ENCODE assay signal across 10 cellular contexts in genomic region chr16:392450-393027, GRCh38. TPM values are rescaled to one million over a fixed set of nuclear protein-coding genes. Genes with fewer than 3 reads are reported as not detected.
DNase-seq lines count a peak whose midpoint lies in the region; ATAC-seq, FAIRE-seq and TF ChIP-seq lines count a peak whose summit lies in the region.
"Had no signal": no experiment of that assay in that cellular context is flagged by ENCODE, and none has a peak within 500 bp of the region (broad histone marks: within the 10 kb centered on the region; RNA-seq: fewer than 3 reads in every experiment).

No MANE protein-coding gene starts in this region.

- DNase-seq in activated naive CD4-positive, alpha-beta T cell treated with anti-CD3 and anti-CD28 coated beads, Interleukin-2, amount 50 U/mL, for 16 hours, result no peak
- DNase-seq in bronchial epithelial cell (ENCODE audit: low read depth) (no peak), AML-193 (lab: John Stamatoyannopoulos, UW) (no peak)
- peak; percentile 36 to 37 for DNase-seq in stimulated activated naive CD8-positive, alpha-beta T cell treated with anti-CD3 and anti-CD28 coated beads, Interleukin-15, amount 100 ng/mL, for 72 hours
- no peak for DNase-seq in stimulated activated CD4-positive, alpha-beta T cell treated with anti-CD3 and anti-CD28 coated beads, Interleukin-4, amount 100 ng/mL, for 4 hours

- 0 out of 2 replicates have a peak, but pooled peaks cover 9% of the 10 kb centered on the region for H3F3A ChIP-seq in OCI-LY1 (ENCODE audit: insufficient read depth, low read length)

- H3K36me3 ChIP-seq in OCI-LY1 (ENCODE audit: insufficient read depth, low read length) (no peaks in the 10 kb centered on the region), bronchial epithelial cell (ENCODE audit: control insufficient read depth, insufficient read depth, low read length) (no peaks in the 10 kb centered on the region)
- H3K36me3 ChIP-seq: cardiac muscle cell, ovary had no signal

- no peaks in the 10 kb centered on the region for H3K9me2 ChIP-seq in OCI-LY1 (ENCODE audit: low read depth, low read length)

- TF ChIP-seq CTCF in OCI-LY1 (IDR thresholded peaks at IDR 0.05; ENCODE audit: low read length) (peak; percentile 32; the same call in 1 of the 2 replicates), bronchial epithelial cell (IDR thresholded peaks at IDR 0.05; ENCODE audit: insufficient read depth, low read length, severe bottlenecking) (no peak)

- peaks cover 17% of the 10 kb centered on the region for H3K4me1 Mint-ChIP-seq in activated naive CD4-positive, alpha-beta T cell treated with anti-CD3 and anti-CD28 coated beads, Interleukin-2, amount 50 U/mL, for 24 hours
- peaks cover 24% of the 10 kb centered on the region for H3K4me1 Mint-ChIP-seq in stimulated activated naive CD8-positive, alpha-beta T cell treated with anti-CD3 and anti-CD28 coated beads, Interleukin-15, amount 100 ng/mL, for 72 hours

- H3K9me3 Mint-ChIP-seq in activated naive CD4-positive, alpha-beta T cell treated with anti-CD3 and anti-CD28 coated beads, Interleukin-2, amount 50 U/mL, for 24 hours, result no peaks in the 10 kb centered on the region
- no peaks in the 10 kb centered on the region for H3K9me3 Mint-ChIP-seq in stimulated activated naive CD8-positive, alpha-beta T cell treated with anti-CD3 and anti-CD28 coated beads, Interleukin-15, amount 100 ng/mL, for 72 hours

- H3K27ac Mint-ChIP-seq in activated naive CD4-positive, alpha-beta T cell treated with anti-CD3 and anti-CD28 coated beads, Interleukin-2, amount 50 U/mL, for 24 hours, result peak overlapping the region; percentile 35
- H3K27ac Mint-ChIP-seq in stimulated activated naive CD8-positive, alpha-beta T cell treated with anti-CD3 and anti-CD28 coated beads, Interleukin-15, amount 100 ng/mL, for 72 hours, result peak overlapping the region in 1 of 2 donors; percentile 78

- H3K27me3 ChIP-seq in OCI-LY1 (ENCODE audit: insufficient read depth, low read length) (no peaks in the 10 kb centered on the region), bronchial epithelial cell (ENCODE audit: control insufficient read depth, insufficient read depth, low read length) (no peaks in the 10 kb centered on the region)
- H3K27me3 ChIP-seq: cardiac muscle cell, ovary had no signal

- H3K9ac ChIP-seq in OCI-LY1 (ENCODE audit: low read length), result no peak overlapping the region

- no peak overlapping the region for H2AFZ ChIP-seq in OCI-LY1 (ENCODE audit: low read length)

- H3K79me2 ChIP-seq in OCI-LY1 (ENCODE audit: insufficient read depth, low read length), result no peaks in the 10 kb centered on the region

- no peaks in the 10 kb centered on the region for H3K27me3 Mint-ChIP-seq in activated naive CD4-positive, alpha-beta T cell treated with anti-CD3 and anti-CD28 coated beads, Interleukin-2, amount 50 U/mL, for 24 hours
- peaks cover 11% of the 10 kb centered on the region for H3K27me3 Mint-ChIP-seq in stimulated activated naive CD8-positive, alpha-beta T cell treated with anti-CD3 and anti-CD28 coated beads, Interleukin-15, amount 100 ng/mL, for 72 hours

- no peaks in the 10 kb centered on the region for H4K20me1 ChIP-seq in OCI-LY1 (ENCODE audit: insufficient read depth, low read length)

- no peaks in the 10 kb centered on the region for H3K9me3 ChIP-seq in OCI-LY1 (ENCODE audit: low read length)
- H3K9me3 ChIP-seq: ovary had no signal

- H3K36me3 Mint-ChIP-seq in activated naive CD4-positive, alpha-beta T cell treated with anti-CD3 and anti-CD28 coated beads, Interleukin-2, amount 50 U/mL, for 24 hours, result peaks cover 3% of the 10 kb centered on the region

- FAIRE-seq in bronchial epithelial cell (lab: Jason Lieb, UNC), result peak; percentile 13

- no peak overlapping the region for H3K4me3 Mint-ChIP-seq in activated naive CD4-positive, alpha-beta T cell treated with anti-CD3 and anti-CD28 coated beads, Interleukin-2, amount 50 U/mL, for 24 hours
- no peak overlapping the region for H3K4me3 Mint-ChIP-seq in stimulated activated naive CD8-positive, alpha-beta T cell treated with anti-CD3 and anti-CD28 coated beads, Interleukin-15, amount 100 ng/mL, for 72 hours

- no peak overlapping the region for H3K4me2 ChIP-seq in OCI-LY1 (ENCODE audit: low read length)

- no peak overlapping the region for H3K4me3 ChIP-seq in OCI-LY1 (ENCODE audit: low read depth, low read length, poor library complexity, severe bottlenecking)
- no peak overlapping the region for H3K4me3 ChIP-seq in bronchial epithelial cell (ENCODE audit: low read depth, low read length)
- H3K4me3 ChIP-seq: cardiac muscle cell, ovary had no signal

- H3K4me1 ChIP-seq in OCI-LY1 (ENCODE audit: insufficient read depth, low read length, severe bottlenecking), result no peaks in the 10 kb centered on the region

- H3K27ac ChIP-seq in OCI-LY1 (ENCODE audit: low read depth, low read length, poor library complexity, severe bottlenecking), result no peak overlapping the region
- H3K27ac ChIP-seq: cardiac muscle cell, ovary had no signal

- ATAC-seq in stimulated activated naive CD8-positive, alpha-beta T cell treated with anti-CD3 and anti-CD28 coated beads, Interleukin-15, amount 100 ng/mL, for 72 hours, result peak; percentile 9
- no peak for ATAC-seq in GM21423 (IDR thresholded peaks at IDR 0.05; ENCODE audit: unreplicated experiment)

RNA-seq across cellular contexts. Expression of gene NME4, which starts 4.5 kb away (rescaled TPM):
- 35.3 and 64.0 TPM in 2 replicates for total RNA-seq in bronchial epithelial cell

RNA-seq across cellular contexts. Expression of gene DECR2, which starts 9.1 kb away (rescaled TPM):
- total RNA-seq in bronchial epithelial cell, result 3.7 and 7.6 TPM in 2 replicates

RNA-seq across cellular contexts. Expression of gene PGAP6, which starts 10.8 kb away (rescaled TPM):
- 44.2 and 46.3 TPM in 2 replicates for total RNA-seq in bronchial epithelial cell

RNA-seq across cellular contexts. Expression of gene MRPL28, which starts 22.2 kb away (rescaled TPM):
- total RNA-seq in bronchial epithelial cell, result 104 and 113 TPM in 2 replicates

RNA-seq across cellular contexts. Expression of gene RAB11FIP3, which starts 32.9 kb away (rescaled TPM):
- 9.6 and 10.5 TPM in 2 replicates for total RNA-seq in bronchial epithelial cell

Comparison
In these comparisons a context has a peak if more than half of its experiments do, and no peak if none do; other contexts are left out.
1. DNase-seq: peak in stimulated activated naive CD8-positive, alpha-beta T cell treated with anti-CD3 and anti-CD28 coated beads, Interleukin-15, amount 100 ng/mL, for 72 hours (2 of 2); none in activated naive CD4-positive, alpha-beta T cell treated with anti-CD3 and anti-CD28 coated beads, Interleukin-2, amount 50 U/mL, for 16 hours (single experiment), bronchial epithelial cell (single experiment), stimulated activated CD4-positive, alpha-beta T cell treated with anti-CD3 and anti-CD28 coated beads, Interleukin-4, amount 100 ng/mL, for 4 hours (0 of 2) and AML-193 (0 of 2).